11 cellular contexts compared by ENCODE assay signal in genomic region chr14:72643317-72643801, GRCh38.
DNase-seq lines count a peak whose midpoint lies in the region; ATAC-seq and TF ChIP-seq lines count a peak whose summit lies in the region.
"Had no signal": no experiment of that assay in that cellular context is flagged by ENCODE, and none has a peak within 500 bp of the region (broad histone marks: within the 10 kb centered on the region; RNA-seq: fewer than 3 reads in every experiment).

No MANE protein-coding gene starts in this region.

- H3K27ac ChIP-seq in RWPE2 (ENCODE audit: poor library complexity, severe bottlenecking) (peak overlapping the region; percentile 69), fibroblast of lung (ENCODE audit: insufficient read depth, low read length) (peak overlapping the region; percentile 82)
- H3K27ac ChIP-seq: ovary had no signal

- no peaks in the 10 kb centered on the region for H3K27me3 ChIP-seq in RWPE2 (ENCODE audit: insufficient read depth, poor library complexity, severe bottlenecking)
- H3K27me3 ChIP-seq in fibroblast of lung (ENCODE audit: control insufficient read depth, insufficient read depth, low read length), result no peaks in the 10 kb centered on the region
- H3K27me3 ChIP-seq: ovary had no signal

- H3K27ac Mint-ChIP-seq in osteocyte (ENCODE audit: unreplicated experiment), result peak overlapping the region; percentile 94
- no peak overlapping the region for H3K27ac Mint-ChIP-seq in type B pancreatic cell
- H3K27ac Mint-ChIP-seq: dendritic cell treated with granulocyte-macrophage colony-stimulating factor and Interleukin-4, amounts not matched to agents 40 ng/mL and 50 ng/mL, for 4 days had no signal

- TF ChIP-seq POLR2A in GM18505 (IDR thresholded peaks at IDR 0.05; ENCODE audit: borderline replicate concordance, extremely low read depth, insufficient read depth, insufficient read length), result no peak

- peak overlapping the region; percentile 7 for H3K4me2 ChIP-seq in fibroblast of lung (ENCODE audit: extremely low read depth, insufficient read depth, low read length)

- ATAC-seq in RWPE2 (ENCODE audit: low read depth) (peak; percentile 100), GM18505 (IDR thresholded peaks at IDR 0.05; ENCODE audit: unreplicated experiment) (no peak), GM18502 (IDR thresholded peaks at IDR 0.05; ENCODE audit: poor library complexity, unreplicated experiment) (no peak)

- DNase-seq in DMS 273 treated with DMSO at 0.1 percent for 48 hours (lab: John Stamatoyannopoulos, UW) (peak; percentile 89), RWPE2 (ENCODE audit: low spot score) (peak; percentile 91), fibroblast of lung (ENCODE audit: low read depth in 2 of 2) (peak; percentile 96 to 100), osteocyte (ENCODE audit: extremely low spot score, unreplicated experiment) (peak; percentile 89), type B pancreatic cell (ENCODE audit: extremely low spot score, unreplicated experiment) (no peak), NCI-H2029 (lab: John Stamatoyannopoulos, UW) (no peak)
- DNase-seq: NCI-H146, ovary had no signal

- no peaks in the 10 kb centered on the region for H3K9me3 ChIP-seq in RWPE2 (ENCODE audit: severe bottlenecking)
- H3K9me3 ChIP-seq in fibroblast of lung (ENCODE audit: control insufficient read depth, insufficient read depth, low read depth, low read length), result no peaks in the 10 kb centered on the region
- H3K9me3 ChIP-seq: ovary had no signal

- H3K36me3 Mint-ChIP-seq in osteocyte (ENCODE audit: unreplicated experiment), result no peaks in the 10 kb centered on the region
- H3K36me3 Mint-ChIP-seq in type B pancreatic cell, result no peaks in the 10 kb centered on the region

- H3K27me3 Mint-ChIP-seq in osteocyte (ENCODE audit: unreplicated experiment), result no peaks in the 10 kb centered on the region
- peaks cover 6% of the 10 kb centered on the region for H3K27me3 Mint-ChIP-seq in type B pancreatic cell

- no peak overlapping the region for H3K9ac ChIP-seq in fibroblast of lung (ENCODE audit: insufficient read depth, low read length)

- H3K4me1 ChIP-seq in RWPE2 (ENCODE audit: insufficient read depth, poor library complexity, severe bottlenecking) (peaks cover 17% of the 10 kb centered on the region), fibroblast of lung (ENCODE audit: control insufficient read depth, extremely low read depth, insufficient read depth, low read length) (peaks cover 20% of the 10 kb centered on the region)

- H3K9me3 Mint-ChIP-seq in osteocyte (ENCODE audit: unreplicated experiment) (peaks cover 6% of the 10 kb centered on the region), type B pancreatic cell (peaks cover 13% of the 10 kb centered on the region)

- H3K36me3 ChIP-seq in RWPE2 (ENCODE audit: low read depth) (no peaks in the 10 kb centered on the region), fibroblast of lung (ENCODE audit: control insufficient read depth, insufficient read depth, low read length) (no peaks in the 10 kb centered on the region)
- H3K36me3 ChIP-seq: ovary had no signal

- H3K4me3 ChIP-seq in RWPE2 (ENCODE audit: severe bottlenecking) (no peak overlapping the region), fibroblast of lung (replicated peaks in 1 of 4; ENCODE audit: control extremely low read depth in 1 of 4, insufficient read depth in 1 of 4, low read depth in 3 of 4, low read length in 4 of 4) (no peak overlapping the region)
- H3K4me3 ChIP-seq: ovary had no signal

- H3K4me3 Mint-ChIP-seq in osteocyte (ENCODE audit: unreplicated experiment) (peak overlapping the region; percentile 11), type B pancreatic cell (no peak overlapping the region)
- H3K4me3 Mint-ChIP-seq: dendritic cell treated with granulocyte-macrophage colony-stimulating factor and Interleukin-4, amounts not matched to agents 40 ng/mL and 50 ng/mL, for 4 days had no signal

- peak; percentile 24 for TF ChIP-seq CTCF in RWPE2 (IDR thresholded peaks at IDR 0.05; ENCODE audit: poor library complexity, severe bottlenecking)
- no peak for TF ChIP-seq CTCF in fibroblast of lung (conservative IDR thresholded peaks at IDR 0.05 in 1 of 2, IDR thresholded peaks at IDR 0.05 in 1 of 2; ENCODE audit: low read depth in 1 of 2, low read length in 2 of 2)
- no peak for TF ChIP-seq CTCF in osteocyte (IDR thresholded peaks at IDR 0.05)
- no peak for TF ChIP-seq CTCF in type B pancreatic cell (conservative IDR thresholded peaks at IDR 0.05)

- H3K79me2 ChIP-seq in fibroblast of lung (ENCODE audit: control insufficient read depth, insufficient read depth, low read length), result no peaks in the 10 kb centered on the region

- H4K20me1 ChIP-seq in fibroblast of lung (ENCODE audit: control insufficient read depth, extremely low read depth, insufficient read depth, low read length), result no peaks in the 10 kb centered on the region

- H3K4me1 Mint-ChIP-seq in osteocyte (ENCODE audit: unreplicated experiment), result peaks cover 28% of the 10 kb centered on the region
- no peaks in the 10 kb centered on the region for H3K4me1 Mint-ChIP-seq in type B pancreatic cell (ENCODE audit: unreplicated experiment)

- no peak overlapping the region for H2AFZ ChIP-seq in fibroblast of lung (ENCODE audit: low read length)

Comparison
In these comparisons a context has a peak if more than half of its experiments do, and no peak if none do; other contexts are left out.
1. DNase-seq: peak in DMS 273 treated with DMSO at 0.1 percent for 48 hours (single experiment), RWPE2 (single experiment), fibroblast of lung (2 of 2) and osteocyte (single experiment); none in type B pancreatic cell (single experiment) and NCI-H2029 (single experiment).